13 cellular contexts compared by ENCODE assay signal in the genomic region with DNA sequence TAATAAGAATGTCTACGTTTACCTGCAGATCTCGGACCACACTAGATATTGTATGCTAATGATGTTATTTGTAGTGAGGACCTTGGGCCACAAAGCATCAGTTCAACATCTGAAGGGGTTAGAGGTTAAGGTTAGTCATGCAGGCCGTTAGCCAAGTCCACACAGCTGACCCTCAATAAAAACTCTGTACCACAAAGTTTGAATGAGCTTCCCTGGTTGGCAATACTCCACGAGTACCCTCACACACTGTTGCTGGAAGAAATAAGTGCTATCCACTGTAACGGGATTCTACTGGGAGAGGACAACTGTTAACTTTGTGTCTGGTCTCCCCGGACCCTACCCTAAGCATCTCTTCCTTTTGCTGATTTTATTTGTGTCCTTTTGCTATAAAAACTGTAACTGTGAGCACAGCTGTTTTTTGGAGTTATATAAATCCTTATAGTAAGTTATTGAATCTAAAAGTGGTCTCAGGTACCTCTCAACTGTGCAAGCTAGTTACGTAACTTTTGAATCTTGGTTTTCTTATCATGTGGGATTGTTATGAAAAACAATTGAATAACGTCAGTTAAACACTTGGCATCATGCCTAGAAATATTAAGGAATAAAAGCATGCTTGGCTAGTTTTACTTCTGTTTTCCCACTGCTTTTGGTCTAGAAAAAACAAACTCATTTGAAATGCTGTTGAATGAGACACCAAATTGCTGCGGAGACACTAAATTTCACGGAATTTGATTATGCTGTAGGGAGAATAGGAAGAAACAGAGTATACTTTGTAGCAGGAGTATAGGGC.
DNase-seq lines count a peak whose midpoint lies in the region; ATAC-seq, FAIRE-seq and TF ChIP-seq lines count a peak whose summit lies in the region.
"Had no signal": no experiment of that assay in that cellular context is flagged by ENCODE, and none has a peak within 500 bp of the region (broad histone marks: within the 10 kb centered on the region; RNA-seq: fewer than 3 reads in every experiment).

No MANE protein-coding gene starts in this region.

- TF ChIP-seq CTCF in right lobe of liver (IDR thresholded peaks at IDR 0.05) (no peak), HepG2 (CRISPR knock-in tag; IDR thresholded peaks at IDR 0.05) (no peak), astrocyte (IDR thresholded peaks at IDR 0.05; ENCODE audit: insufficient read depth, low read depth, low read length) (no peak)

- intact Hi-C loops in right lobe of liver (cut with DNase I): no loop called here
- intact Hi-C loops in HepG2 (cut with micrococcal nuclease; ENCODE audit: unreplicated experiment): no loop called here

- in situ Hi-C loops in HepG2 (cut with HindIII; ENCODE audit: extremely low pct_ligation_motif_present, low pct_unique_long_range_greater_than_20kb): no loop called here

- H3K4me3 Mint-ChIP-seq in astrocyte (ENCODE audit: unreplicated experiment): no peak overlapping the region
- H3K4me3 Mint-ChIP-seq: activated CD8-positive, alpha-beta T cell treated with anti-CD3 and anti-CD28 coated beads, Interleukin-2, amount 10 ng/mL, durations not matched to agents 7 days and 5 days had no signal

- no peak overlapping the region for H3K27ac Mint-ChIP-seq in astrocyte (ENCODE audit: unreplicated experiment)
- H3K27ac Mint-ChIP-seq: activated CD8-positive, alpha-beta T cell treated with anti-CD3 and anti-CD28 coated beads, Interleukin-2, amount 10 ng/mL, durations not matched to agents 7 days and 5 days had no signal

- TF ChIP-seq RAD21 in HepG2 (CRISPR knock-in tag; IDR thresholded peaks at IDR 0.05): no peak

- H3K79me2 ChIP-seq in HepG2 (ENCODE audit: insufficient read depth, low read length) (no peaks in the 10 kb centered on the region), astrocyte (ENCODE audit: insufficient read depth, low read length) (no peaks in the 10 kb centered on the region)

- H2AFZ ChIP-seq in HepG2 (ENCODE audit: low read length) (no peak overlapping the region), astrocyte (ENCODE audit: low read depth, low read length) (no peak overlapping the region)

- WGBS in right lobe of liver (ENCODE audit: insufficient coverage, low coverage, low lambda C conversion rate, missing lambda C conversion rate): 74% methylated on average over 10 of the region's 10 CpGs
- WGBS in HepG2 (ENCODE audit: low lambda C conversion rate): 87% methylated on average over 10 of the region's 10 CpGs

- H4K20me1 ChIP-seq in HepG2 (ENCODE audit: insufficient read depth, low read length) (no peaks in the 10 kb centered on the region), astrocyte (ENCODE audit: insufficient read depth, low read length) (no peaks in the 10 kb centered on the region)

- H3K36me3 Mint-ChIP-seq in astrocyte (ENCODE audit: low read depth, unreplicated experiment): peaks cover 5% of the 10 kb centered on the region

- H3K4me2 ChIP-seq in HepG2 (ENCODE audit: low read depth, low read length) (no peak overlapping the region), astrocyte (ENCODE audit: low read length) (no peak overlapping the region)

- no peaks in the 10 kb centered on the region for H3K4me1 Mint-ChIP-seq in astrocyte (ENCODE audit: low read depth, unreplicated experiment)

- peak in 3 of 4 donors; percentile 26 to 63 (median 49) for ATAC-seq in right lobe of liver
- ATAC-seq in HepG2: no peak
- no peak for ATAC-seq in HG03439 (IDR thresholded peaks at IDR 0.05; ENCODE audit: unreplicated experiment)
- no peak for ATAC-seq in esophagus mucosa
- no peak for ATAC-seq in HG03095 (IDR thresholded peaks at IDR 0.05; ENCODE audit: unreplicated experiment)
- ATAC-seq: activated CD8-positive, alpha-beta T cell treated with anti-CD3 and anti-CD28 coated beads, Interleukin-2, amount 10 ng/mL, durations not matched to agents 7 days and 5 days; gastroesophageal sphincter had no signal

- no peaks in the 10 kb centered on the region for H3K36me3 ChIP-seq in right lobe of liver
- peaks cover 0 to 1% of the 10 kb centered on the region in 2 experiments; a peak in 1 of 5 replicates for H3K36me3 ChIP-seq in HepG2 (replicated peaks in 1 of 2; ENCODE audit: control insufficient read depth in 1 of 2, insufficient read depth in 2 of 2, low read length in 2 of 2)
- peaks cover 4% of the 10 kb centered on the region for H3K36me3 ChIP-seq in astrocyte (ENCODE audit: insufficient read depth, low read length)

- DNase-seq in right lobe of liver (no peak), HepG2 (ENCODE audit: low spot score) (no peak), astrocyte (ENCODE audit: low read depth) (peak; percentile 51), glomerular visceral epithelial cell (ENCODE audit: extremely low spot score) (peak; percentile 4), middle frontal gyrus (ENCODE audit: extremely low spot score, low spot score) (no peak)
- DNase-seq: activated CD8-positive, alpha-beta T cell treated with anti-CD3 and anti-CD28 coated beads, Interleukin-2, amount 10 ng/mL, durations not matched to agents 7 days and 5 days; NCI-H2081 had no signal

- no peak overlapping the region for H3K9ac ChIP-seq in HepG2 (ENCODE audit: insufficient read depth, low read depth, low read length)
- H3K9ac ChIP-seq in astrocyte (ENCODE audit: low read length): no peak overlapping the region

- POLR2A ChIA-PET in HepG2 (lab: Yijun Ruan, JAX): no interaction called here

- no peaks in the 10 kb centered on the region for H3K9me3 Mint-ChIP-seq in astrocyte (ENCODE audit: unreplicated experiment)

- H3K27me3 ChIP-seq in right lobe of liver (no peaks in the 10 kb centered on the region), HepG2 (ENCODE audit: control insufficient read depth in 1 of 2, insufficient read depth in 2 of 2, low read length in 2 of 2) (no peaks in the 10 kb centered on the region), astrocyte (ENCODE audit: insufficient read depth, low read length) (no peaks in the 10 kb centered on the region)
- H3K27me3 ChIP-seq: gastroesophageal sphincter had no signal

- CTCF ChIA-PET in HepG2 (lab: Yijun Ruan, JAX; ENCODE audit: low intra/inter-chr PET ratio, low total read pairs): no interaction called here

- FAIRE-seq in HepG2 (lab: Jason Lieb, UNC): no peak
- peak; percentile 39 for FAIRE-seq in astrocyte (lab: Jason Lieb, UNC)
- FAIRE-seq: colon, urothelium cell line had no signal

- H3K27me3 Mint-ChIP-seq in astrocyte (ENCODE audit: low read depth, unreplicated experiment): no peaks in the 10 kb centered on the region

- H3K9me3 ChIP-seq in right lobe of liver (no peaks in the 10 kb centered on the region), HepG2 (ENCODE audit: low read length) (no peaks in the 10 kb centered on the region), astrocyte (ENCODE audit: insufficient read depth, low read depth, low read length) (no peaks in the 10 kb centered on the region)
- H3K9me3 ChIP-seq: gastroesophageal sphincter had no signal

- BruUV-seq in HepG2 (replicated peaks; lab: Mats Ljungman, UMichigan): no TSS peak

- no peak overlapping the region for H3K27ac ChIP-seq in right lobe of liver
- no peak overlapping the region for H3K27ac ChIP-seq in HepG2 (ENCODE audit: extremely low read length, insufficient read depth, low read length)
- H3K27ac ChIP-seq in astrocyte (ENCODE audit: low read depth, low read length): no peak overlapping the region
- H3K27ac ChIP-seq: gastroesophageal sphincter had no signal

- TF ChIP-seq POLR2A in right lobe of liver (IDR thresholded peaks at IDR 0.05) (no peak), HepG2 (IDR thresholded peaks at IDR 0.05; ENCODE audit: insufficient read depth in 1 of 2, low read depth in 2 of 2, low read length in 2 of 2) (no peak)

- H3K4me3 ChIP-seq in right lobe of liver: no peak overlapping the region
- H3K4me3 ChIP-seq in HepG2 (replicated peaks in 1 of 3; ENCODE audit: insufficient read depth in 1 of 3, low read depth in 2 of 3, low read length in 3 of 3): no peak overlapping the region
- no peak overlapping the region for H3K4me3 ChIP-seq in astrocyte (ENCODE audit: insufficient read depth, low read depth, low read length)
- H3K4me3 ChIP-seq: gastroesophageal sphincter had no signal

- TF ChIP-seq EP300 in HepG2 (IDR thresholded peaks at IDR 0.05; ENCODE audit: low read depth in 2 of 2, low read length in 2 of 2) (no peak), HepG2 (CRISPR knock-in tag; IDR thresholded peaks at IDR 0.05; ENCODE audit: borderline replicate concordance) (no peak)

- no peaks in the 10 kb centered on the region for H3K4me1 ChIP-seq in right lobe of liver
- no peaks in the 10 kb centered on the region for H3K4me1 ChIP-seq in HepG2 (ENCODE audit: insufficient read depth, low read length)
- no peaks in the 10 kb centered on the region for H3K4me1 ChIP-seq in astrocyte (ENCODE audit: insufficient read depth, low read length)
- H3K4me1 ChIP-seq: gastroesophageal sphincter had no signal

TF ChIP-seq in HepG2, 621 proteins besides CTCF, POLR2A, EP300 and RAD21 (continues in another document):
- TF ChIP-seq NR1H2 (CRISPR knock-in tag; IDR thresholded peaks at IDR 0.05; ENCODE audit: borderline replicate concordance, low read depth) (no peak), ZNF678 (CRISPR knock-in tag; IDR thresholded peaks at IDR 0.05) (no peak)

Comparison
In these comparisons a context has a peak if more than half of its experiments do, and no peak if none do; other contexts are left out.
1. ATAC-seq: peak in right lobe of liver (3 of 4); none in HepG2 (single experiment), HG03439 (single experiment), esophagus mucosa (single experiment) and HG03095 (single experiment).
2. DNase-seq: peak in astrocyte (single experiment) and glomerular visceral epithelial cell (single experiment); none in right lobe of liver (0 of 3), HepG2 (single experiment) and middle frontal gyrus (single experiment).